ENCODE assay signal across 8 cellular contexts in genomic region chr4:336099-336892, GRCh38. TPM values are rescaled to one million over a fixed set of nuclear protein-coding genes. Genes with fewer than 3 reads are reported as not detected.
DNase-seq lines count a peak whose midpoint lies in the region; ATAC-seq and TF ChIP-seq lines count a peak whose summit lies in the region.

No MANE protein-coding gene starts in this region.

- H3K36me3 Mint-ChIP-seq in activated T-cell treated with anti-CD3 and anti-CD28 coated beads, Interleukin-2, amount 50 U/mL, for 72 hours (ENCODE audit: insufficient read depth in 2 of 2): peaks cover 34 to 49% of the 10 kb centered on the region in 2 donors
- peaks cover 12% of the 10 kb centered on the region for H3K36me3 Mint-ChIP-seq in glutamatergic neuron (ENCODE audit: unreplicated experiment)

- peaks cover 11 to 13% of the 10 kb centered on the region in 2 donors for H3K9me3 Mint-ChIP-seq in activated T-cell treated with anti-CD3 and anti-CD28 coated beads, Interleukin-2, amount 50 U/mL, for 72 hours
- peaks cover 12% of the 10 kb centered on the region for H3K9me3 Mint-ChIP-seq in glutamatergic neuron (ENCODE audit: unreplicated experiment)

- DNase-seq in AG04449 (ENCODE audit: low read depth, low spot score) (no peak), glutamatergic neuron (peak; percentile 47), SHP77 treated with DMSO at 0.1 percent for 48 hours (lab: John Stamatoyannopoulos, UW) (no peak), NAMALWA (ENCODE audit: low spot score) (no peak)
- DNase-seq in activated T-cell treated with anti-CD3 and anti-CD28 coated beads, Interleukin-2, amount 50 U/mL, for 72 hours: peak in 1 of 2 donors; percentile 23
- no peak for DNase-seq in stimulated activated CD8-positive, alpha-beta memory T cell treated with anti-CD3 and anti-CD28 coated beads, Interleukin-4, amount 100 ng/mL, for 48 hours

- peak overlapping the region; percentile 92 for H3K27ac ChIP-seq in parathyroid adenoma

- H3K4me1 ChIP-seq in parathyroid adenoma: no peaks in the 10 kb centered on the region

- no peaks in the 10 kb centered on the region for H3K27me3 ChIP-seq in parathyroid adenoma (ENCODE audit: control insufficient read depth, insufficient read depth, low read length)

- peak overlapping the region; percentile 99 for H3K4me2 ChIP-seq in parathyroid adenoma (ENCODE audit: low read length)

- H2AFZ ChIP-seq in parathyroid adenoma: peak overlapping the region; percentile 86

- H3K4me3 Mint-ChIP-seq in activated T-cell treated with anti-CD3 and anti-CD28 coated beads, Interleukin-2, amount 50 U/mL, for 72 hours: peak overlapping the region; percentile 99 to 100
- peak overlapping the region; percentile 89 for H3K4me3 Mint-ChIP-seq in glutamatergic neuron (ENCODE audit: unreplicated experiment)

- no peak overlapping the region for H3K9ac ChIP-seq in parathyroid adenoma

- H3K9me3 ChIP-seq in parathyroid adenoma (ENCODE audit: control insufficient read depth, low read length): no peaks in the 10 kb centered on the region

- peaks cover 12% of the 10 kb centered on the region for H3K79me2 ChIP-seq in parathyroid adenoma

- peak; percentile 7 for ATAC-seq in GM21390 (IDR thresholded peaks at IDR 0.05; ENCODE audit: unreplicated experiment)
- ATAC-seq in activated T-cell treated with anti-CD3 and anti-CD28 coated beads, Interleukin-2, amount 50 U/mL, for 72 hours (replicated peaks in 1 of 2): no peak

- H3K4me1 Mint-ChIP-seq in activated T-cell treated with anti-CD3 and anti-CD28 coated beads, Interleukin-2, amount 50 U/mL, for 72 hours (ENCODE audit: low read depth): peaks cover 18% of the 10 kb centered on the region
- H3K4me1 Mint-ChIP-seq in glutamatergic neuron (ENCODE audit: low read depth, unreplicated experiment): peaks cover 9% of the 10 kb centered on the region

- H3K27ac Mint-ChIP-seq in activated T-cell treated with anti-CD3 and anti-CD28 coated beads, Interleukin-2, amount 50 U/mL, for 72 hours: no peak overlapping the region
- H3K27ac Mint-ChIP-seq in glutamatergic neuron (ENCODE audit: unreplicated experiment): peak overlapping the region; percentile 80

- no peaks in the 10 kb centered on the region for H3K36me3 ChIP-seq in parathyroid adenoma (ENCODE audit: control insufficient read depth, insufficient read depth, low read length)

- TF ChIP-seq CTCF in AG04449 (IDR thresholded peaks at IDR 0.05; ENCODE audit: insufficient read depth, low read length, missing control alignments) (no peak), glutamatergic neuron (IDR thresholded peaks at IDR 0.05; ENCODE audit: partially characterized antibody, unreplicated experiment) (no peak), parathyroid adenoma (IDR thresholded peaks at IDR 0.05) (no peak)

- POLR2A ChIA-PET in AG04449 (lab: Yijun Ruan, JAX): no interaction called here

- H3K27me3 Mint-ChIP-seq in activated T-cell treated with anti-CD3 and anti-CD28 coated beads, Interleukin-2, amount 50 U/mL, for 72 hours (ENCODE audit: low read depth): no peaks in the 10 kb centered on the region
- H3K27me3 Mint-ChIP-seq in glutamatergic neuron (ENCODE audit: unreplicated experiment): peaks cover 2% of the 10 kb centered on the region

- H3K4me3 ChIP-seq in AG04449 (ENCODE audit: low read depth, low read length): peak overlapping the region; percentile 87
- H3K4me3 ChIP-seq in parathyroid adenoma (ENCODE audit: low read depth, low read length): peak overlapping the region; percentile 70

- CTCF ChIA-PET in AG04449 (lab: Yijun Ruan, JAX): interaction anchor here (0.9 kb wide), 1 partner anchor 8 kb away, joined by 3 read pairs; no protein-coding TSS in a partner anchor

RNA-seq across cellular contexts. Expression of gene ZNF141, which starts 1.3 kb away (rescaled TPM):
- total RNA-seq in activated T-cell treated with anti-CD3 and anti-CD28 coated beads, Interleukin-2, amount 50 U/mL, for 72 hours: 10 to 100 TPM; 31.6 to 32.0 TPM
- 22.0 TPM for total RNA-seq in glutamatergic neuron (ENCODE audit: unreplicated experiment)

RNA-seq across cellular contexts. Expression of gene ZNF732, which starts 31.0 kb away (rescaled TPM):
- total RNA-seq in activated T-cell treated with anti-CD3 and anti-CD28 coated beads, Interleukin-2, amount 50 U/mL, for 72 hours: not detected
- 1.3 TPM for total RNA-seq in glutamatergic neuron (ENCODE audit: unreplicated experiment)
